In genomic region chr7:107680478-107680877, GRCh38 we compare ENCODE assay signal across 33 cellular contexts.
"Had no signal": no experiment of that assay in that cellular context is flagged by ENCODE, and none has a peak within 500 bp of the region (broad histone marks: within the 10 kb centered on the region; RNA-seq: fewer than 3 reads in every experiment).

No MANE protein-coding gene starts in this region.

- H3K4me1 ChIP-seq: adrenal gland, body of pancreas, breast epithelium had no signal

- H3K9me3 ChIP-seq: adrenal gland, body of pancreas, breast epithelium had no signal

- H3K9me3 Mint-ChIP-seq: activated B cell treated with CpG ODN at 0.5 μM for 24 hours; activated CD4-positive, alpha-beta memory T cell treated with anti-CD3 and anti-CD28 coated beads for 36 hours; activated CD4-positive, alpha-beta T cell treated with anti-CD3 and anti-CD28 coated beads, Interleukin-2, amount 10 ng/mL, durations not matched to agents 24 days and 14 days; activated CD8-positive, alpha-beta T cell treated with anti-CD3 and anti-CD28 coated beads for 36 hours; activated naive CD4-positive, alpha-beta T cell treated with anti-CD3 and anti-CD28 coated beads for 36 hours; activated naive CD4-positive, alpha-beta T cell treated with anti-CD3 and anti-CD28 coated beads, Interleukin-2, amount 50 U/mL, for 72 hours; activated naive CD8-positive, alpha-beta T cell treated with anti-CD3 and anti-CD28 coated beads for 36 hours; activated T-cell treated with anti-CD3 and anti-CD28 coated beads, Interleukin-2, amount 50 U/mL, for 4 hours; activated T-cell treated with anti-CD3 and anti-CD28 coated beads, Interleukin-2, amount 50 U/mL, for 72 hours; activated T-helper 1 cell treated with anti-CD3 and anti-CD28 coated beads, Interleukin-12 subunit alpha, Interleukin-12 subunit beta, Interleukin-2, Interleukin-4 antibody, amounts not matched to agents 30 ng/mL and 10 ng/mL and 1 ng/mL, durations not matched to agents 14 hours and 24 hours and 36 hours; activated T-helper 17 cell treated with anti-CD3 and anti-CD28 coated beads, Interleukin-2, amount 50 U/mL, for 72 hours; T-helper 2 cell treated with Interferon-gamma antibody and Interleukin-4, amounts not matched to agents 5 μg/mL and 100 μg/mL, for 36 hours had no signal

- H3K36me3 ChIP-seq: adrenal gland, brain microvascular endothelial cell, breast epithelium had no signal

- H3K36me3 Mint-ChIP-seq: activated naive CD4-positive, alpha-beta T cell treated with anti-CD3 and anti-CD28 coated beads, Interleukin-2, amount 50 U/mL, for 72 hours had no signal

- DNase-seq: activated B cell treated with CpG ODN at 0.5 μM for 24 hours; activated CD4-positive, alpha-beta memory T cell treated with anti-CD3 and anti-CD28 coated beads for 36 hours; activated CD4-positive, alpha-beta T cell treated with anti-CD3 and anti-CD28 coated beads for 4 hours; activated CD4-positive, alpha-beta T cell treated with anti-CD3 and anti-CD28 coated beads, Interleukin-2, amount 10 ng/mL, durations not matched to agents 24 days and 14 days; activated CD4-positive, alpha-beta T cell treated with anti-CD3 and anti-CD28 coated beads, Interleukin-2, amount 50 U/mL, for 1 hour; activated CD4-positive, alpha-beta T cell treated with anti-CD3 and anti-CD28 coated beads, Interleukin-2, amount 50 U/mL, for 4 hours; activated CD4-positive, CD25-positive, alpha-beta regulatory T cell treated with anti-CD3 and anti-CD28 coated beads, Interleukin-2, amount 50 U/mL, for 72 hours; activated CD8-positive, alpha-beta memory T cell treated with anti-CD3 and anti-CD28 coated beads, Interleukin-2, amount 50 U/mL, for 4 hours; activated CD8-positive, alpha-beta T cell treated with anti-CD3 and anti-CD28 coated beads for 36 hours; activated effector memory CD4-positive, alpha-beta T cell treated with anti-CD3 and anti-CD28 coated beads, Interleukin-2, amount 50 U/mL, for 16 hours; activated gamma-delta T cell treated with Interleukin-2 at 50 U/mL for 16 hours; activated naive CD4-positive, alpha-beta T cell; activated naive CD4-positive, alpha-beta T cell treated with anti-CD3 and anti-CD28 coated beads for 36 hours; activated naive CD4-positive, alpha-beta T cell treated with anti-CD3 and anti-CD28 coated beads, Interleukin-2, amount 50 U/mL, for 16 hours; activated naive CD8-positive, alpha-beta T cell treated with anti-CD3 and anti-CD28 coated beads for 36 hours; activated T-cell treated with anti-CD3 and anti-CD28 coated beads for 4 hours; activated T-cell treated with anti-CD3 and anti-CD28 coated beads, Interleukin-2, amount 50 U/mL, for 1 hour; activated T-cell treated with anti-CD3 and anti-CD28 coated beads, Interleukin-2, amount 50 U/mL, for 4 hours; activated T-cell treated with anti-CD3 and anti-CD28 coated beads, Interleukin-2, amount 50 U/mL, for 72 hours; adrenal gland; amniotic stem cell; aorta; body of pancreas; brain microvascular endothelial cell; central memory CD4-positive, alpha-beta T cell; T-helper 2 cell; T-helper 9 cell had no signal

- H3K4me3 Mint-ChIP-seq: activated B cell treated with CpG ODN at 0.5 μM for 24 hours; activated CD4-positive, alpha-beta memory T cell treated with anti-CD3 and anti-CD28 coated beads for 36 hours; activated CD4-positive, alpha-beta T cell treated with anti-CD3 and anti-CD28 coated beads, Interleukin-2, amount 10 ng/mL, durations not matched to agents 24 days and 14 days; activated CD8-positive, alpha-beta T cell treated with anti-CD3 and anti-CD28 coated beads for 36 hours; activated naive CD4-positive, alpha-beta T cell treated with anti-CD3 and anti-CD28 coated beads for 36 hours; activated naive CD8-positive, alpha-beta T cell treated with anti-CD3 and anti-CD28 coated beads for 36 hours; activated T-cell treated with anti-CD3 and anti-CD28 coated beads, Interleukin-2, amount 50 U/mL, for 4 hours; activated T-cell treated with anti-CD3 and anti-CD28 coated beads, Interleukin-2, amount 50 U/mL, for 72 hours; activated T-helper 1 cell treated with anti-CD3 and anti-CD28 coated beads, Interleukin-12 subunit alpha, Interleukin-12 subunit beta, Interleukin-2, Interleukin-4 antibody, amounts not matched to agents 30 ng/mL and 10 ng/mL and 1 ng/mL, durations not matched to agents 14 hours and 24 hours and 36 hours; activated T-helper 17 cell treated with anti-CD3 and anti-CD28 coated beads, Interleukin-2, amount 50 U/mL, for 72 hours; T-helper 2 cell treated with Interferon-gamma antibody and Interleukin-4, amounts not matched to agents 5 μg/mL and 100 μg/mL, for 36 hours had no signal

- H3K27me3 ChIP-seq: adrenal gland, body of pancreas, brain microvascular endothelial cell, breast epithelium had no signal

- H3K27ac Mint-ChIP-seq: activated B cell treated with CpG ODN at 0.5 μM for 24 hours; activated CD4-positive, alpha-beta memory T cell treated with anti-CD3 and anti-CD28 coated beads for 36 hours; activated CD4-positive, alpha-beta T cell treated with anti-CD3 and anti-CD28 coated beads, Interleukin-2, amount 10 ng/mL, durations not matched to agents 24 days and 14 days; activated CD8-positive, alpha-beta T cell treated with anti-CD3 and anti-CD28 coated beads for 36 hours; activated naive CD4-positive, alpha-beta T cell treated with anti-CD3 and anti-CD28 coated beads for 36 hours; activated naive CD4-positive, alpha-beta T cell treated with anti-CD3 and anti-CD28 coated beads, Interleukin-2, amount 50 U/mL, for 72 hours; activated naive CD8-positive, alpha-beta T cell treated with anti-CD3 and anti-CD28 coated beads for 36 hours; activated T-cell treated with anti-CD3 and anti-CD28 coated beads, Interleukin-2, amount 50 U/mL, for 72 hours; activated T-helper 1 cell treated with anti-CD3 and anti-CD28 coated beads, Interleukin-12 subunit alpha, Interleukin-12 subunit beta, Interleukin-2, Interleukin-4 antibody, amounts not matched to agents 30 ng/mL and 10 ng/mL and 1 ng/mL, durations not matched to agents 14 hours and 24 hours and 36 hours; activated T-helper 17 cell treated with anti-CD3 and anti-CD28 coated beads, Interleukin-2, amount 50 U/mL, for 72 hours; T-helper 2 cell treated with Interferon-gamma antibody and Interleukin-4, amounts not matched to agents 5 μg/mL and 100 μg/mL, for 36 hours had no signal

- ATAC-seq: activated CD8-positive, alpha-beta T cell treated with anti-CD3 and anti-CD28 coated beads for 36 hours; activated T-cell treated with anti-CD3 and anti-CD28 coated beads, Interleukin-2, amount 50 U/mL, for 4 hours; activated T-helper 17 cell treated with anti-CD3 and anti-CD28 coated beads, Interleukin-2, amount 50 U/mL, for 72 hours; body of pancreas had no signal

- H3K27ac ChIP-seq: adrenal gland, body of pancreas, brain microvascular endothelial cell, breast epithelium, VCaP had no signal

- H3K27me3 Mint-ChIP-seq: activated B cell treated with CpG ODN at 0.5 μM for 24 hours; activated CD4-positive, alpha-beta memory T cell treated with anti-CD3 and anti-CD28 coated beads for 36 hours; activated CD4-positive, alpha-beta T cell treated with anti-CD3 and anti-CD28 coated beads, Interleukin-2, amount 10 ng/mL, durations not matched to agents 24 days and 14 days; activated naive CD8-positive, alpha-beta T cell treated with anti-CD3 and anti-CD28 coated beads for 36 hours; activated T-helper 17 cell treated with anti-CD3 and anti-CD28 coated beads, Interleukin-2, amount 50 U/mL, for 72 hours had no signal

- H3K4me3 ChIP-seq: adrenal gland, body of pancreas, breast epithelium had no signal
